Comparison of ENCODE assay signal across 18 cellular contexts in genomic region chr19:18905520-18906236, GRCh38. TPM values are rescaled to one million over a fixed set of nuclear protein-coding genes. Genes with fewer than 3 reads are reported as not detected.
"Had no signal": no experiment of that assay in that cellular context is flagged by ENCODE, and none has a peak within 500 bp of the region (broad histone marks: within the 10 kb centered on the region; RNA-seq: fewer than 3 reads in every experiment).

No MANE protein-coding gene starts in this region.

- H3K27me3 Mint-ChIP-seq: activated B cell treated with CpG ODN at 0.5 μM for 24 hours; activated CD4-positive, alpha-beta T cell treated with anti-CD3 and anti-CD28 coated beads, Interleukin-2, amount 10 ng/mL, durations not matched to agents 7 days and 5 days; activated naive CD4-positive, alpha-beta T cell treated with anti-CD3 and anti-CD28 coated beads, Interleukin-2, amount 50 U/mL, for 24 hours; naive thymus-derived CD8-positive, alpha-beta T cell had no signal

- H3K4me1 Mint-ChIP-seq: activated B cell treated with CpG ODN at 0.5 μM for 24 hours; activated CD4-positive, alpha-beta T cell treated with anti-CD3 and anti-CD28 coated beads, Interleukin-2, amount 10 ng/mL, durations not matched to agents 7 days and 5 days; immature natural killer cell had no signal

- H3K27ac ChIP-seq: brain microvascular endothelial cell, esophagus squamous epithelium, pancreas, upper lobe of left lung had no signal

- DNase-seq: activated B cell treated with CpG ODN at 0.5 μM for 24 hours; activated CD4-positive, alpha-beta T cell treated with anti-CD3 and anti-CD28 coated beads, Interleukin-2, amount 10 ng/mL, durations not matched to agents 7 days and 5 days; activated CD8-positive, alpha-beta memory T cell treated with anti-CD3 and anti-CD28 coated beads for 24 hours; brain microvascular endothelial cell; esophagus squamous epithelium; foreskin fibroblast; glutamatergic neuron; immature natural killer cell; mammary epithelial cell; mucosa of descending colon; naive thymus-derived CD8-positive, alpha-beta T cell; small intestine had no signal

- H3K27me3 ChIP-seq: brain microvascular endothelial cell, esophagus squamous epithelium, pancreas, upper lobe of left lung had no signal

- H3K4me3 Mint-ChIP-seq: activated B cell treated with CpG ODN at 0.5 μM for 24 hours; activated CD4-positive, alpha-beta T cell treated with anti-CD3 and anti-CD28 coated beads, Interleukin-2, amount 10 ng/mL, durations not matched to agents 7 days and 5 days; activated naive CD4-positive, alpha-beta T cell treated with anti-CD3 and anti-CD28 coated beads, Interleukin-2, amount 50 U/mL, for 24 hours; immature natural killer cell; naive thymus-derived CD8-positive, alpha-beta T cell had no signal

- H3K9me3 ChIP-seq: esophagus squamous epithelium, mucosa of descending colon, pancreas, upper lobe of left lung had no signal

- H3K27ac Mint-ChIP-seq: activated B cell treated with CpG ODN at 0.5 μM for 24 hours; activated CD4-positive, alpha-beta T cell treated with anti-CD3 and anti-CD28 coated beads, Interleukin-2, amount 10 ng/mL, durations not matched to agents 7 days and 5 days; activated naive CD4-positive, alpha-beta T cell treated with anti-CD3 and anti-CD28 coated beads, Interleukin-2, amount 50 U/mL, for 24 hours; immature natural killer cell had no signal

- FAIRE-seq: pancreas, small intestine had no signal

- H3K9me3 Mint-ChIP-seq: activated B cell treated with CpG ODN at 0.5 μM for 24 hours; activated CD4-positive, alpha-beta T cell treated with anti-CD3 and anti-CD28 coated beads, Interleukin-2, amount 10 ng/mL, durations not matched to agents 7 days and 5 days; activated naive CD4-positive, alpha-beta T cell treated with anti-CD3 and anti-CD28 coated beads, Interleukin-2, amount 50 U/mL, for 24 hours; immature natural killer cell; naive thymus-derived CD8-positive, alpha-beta T cell had no signal

- H3K4me3 ChIP-seq: esophagus squamous epithelium, mucosa of descending colon, pancreas, upper lobe of left lung had no signal

- ATAC-seq: left lobe of liver, mucosa of descending colon, pancreas had no signal

- H3K4me1 ChIP-seq: esophagus squamous epithelium, pancreas, upper lobe of left lung had no signal

RNA-seq across cellular contexts. Expression of gene CERS1, which starts 9.7 kb away (rescaled TPM):
- total RNA-seq: activated B cell treated with CpG ODN at 0.5 μM for 24 hours; activated CD4-positive, alpha-beta T cell treated with anti-CD3 and anti-CD28 coated beads, Interleukin-2, amount 10 ng/mL, durations not matched to agents 7 days and 5 days; naive thymus-derived CD8-positive, alpha-beta T cell; subcutaneous adipose tissue; T-helper 1 cell treated with Interleukin-12 subunit alpha and Interleukin-12 subunit beta and Interleukin-4 antibody, amounts not matched to agents 30 ng/mL and 1 ng/mL, for 36 hours had no signal

RNA-seq across cellular contexts. Expression of gene HOMER3, which starts 35.3 kb away (rescaled TPM):
- total RNA-seq: activated CD4-positive, alpha-beta T cell treated with anti-CD3 and anti-CD28 coated beads, Interleukin-2, amount 10 ng/mL, durations not matched to agents 7 days and 5 days had no signal
